30 cellular contexts compared by ENCODE assay signal in genomic region chr1:199307865-199308264, GRCh38.
"Had no signal": no experiment of that assay in that cellular context is flagged by ENCODE, and none has a peak within 500 bp of the region (broad histone marks: within the 10 kb centered on the region; RNA-seq: fewer than 3 reads in every experiment).

No MANE protein-coding gene starts in this region.

- H3K27ac ChIP-seq: brain microvascular endothelial cell, SJCRH30, SK-N-MC had no signal

- H3K4me3 Mint-ChIP-seq: activated B cell treated with CpG ODN at 0.5 μM for 24 hours; activated CD4-positive, alpha-beta T cell treated with anti-CD3 and anti-CD28 coated beads, Interleukin-2, amount 10 ng/mL, durations not matched to agents 24 days and 14 days; activated CD8-positive, alpha-beta T cell treated with anti-CD3 and anti-CD28 coated beads for 36 hours; activated naive CD4-positive, alpha-beta T cell treated with anti-CD3 and anti-CD28 coated beads for 36 hours had no signal

- H3K27me3 ChIP-seq: brain microvascular endothelial cell, SJCRH30 had no signal

- H3K27me3 Mint-ChIP-seq: activated B cell treated with CpG ODN at 0.5 μM for 24 hours had no signal

- H3K4me3 ChIP-seq: SJCRH30, SK-N-MC had no signal

- FAIRE-seq: colon, TTC549 had no signal

- H3K9me3 ChIP-seq: SJCRH30 had no signal

- H3K9me3 Mint-ChIP-seq: activated B cell treated with CpG ODN at 0.5 μM for 24 hours; activated CD8-positive, alpha-beta T cell treated with anti-CD3 and anti-CD28 coated beads for 36 hours; activated naive CD4-positive, alpha-beta T cell treated with anti-CD3 and anti-CD28 coated beads for 36 hours; activated T-helper 2 cell treated with anti-CD3 and anti-CD28 coated beads, Interferon-gamma antibody, Interleukin-2, Interleukin-4, amounts not matched to agents 10 μg/mL and 5 μg/mL and 100 μg/mL, durations not matched to agents 14 hours and 24 hours and 36 hours had no signal

- H3K36me3 ChIP-seq: brain microvascular endothelial cell, SJCRH30 had no signal

- H3K4me1 ChIP-seq: SJCRH30 had no signal

- DNase-seq: activated B cell treated with CpG ODN at 0.5 μM for 24 hours; activated CD4-positive, alpha-beta T cell treated with anti-CD3 and anti-CD28 coated beads, Interleukin-2, amount 10 ng/mL, durations not matched to agents 24 days and 14 days; activated CD4-positive, alpha-beta T cell treated with anti-CD3 and anti-CD28 coated beads, Interleukin-2, amount 50 U/mL, for 4 hours; activated CD4-positive, CD25-positive, alpha-beta regulatory T cell treated with anti-CD3 and anti-CD28 coated beads, Interleukin-2, amount 50 U/mL, for 72 hours; activated CD8-positive, alpha-beta T cell treated with anti-CD3 and anti-CD28 coated beads for 36 hours; activated gamma-delta T cell treated with Interleukin-2 at 50 U/mL for 16 hours; activated naive CD4-positive, alpha-beta T cell treated with anti-CD3 and anti-CD28 coated beads for 36 hours; activated T-cell treated with anti-CD3 and anti-CD28 coated beads, Interleukin-2, amount 50 U/mL, for 48 hours; amniotic stem cell; aorta; brain microvascular endothelial cell; central memory CD4-positive, alpha-beta T cell; Karpas-422; KBM-7; NCI-H1105; NCI-H1417 treated with DMSO at 0.1 percent for 48 hours; NCI-H187 treated with DMSO at 0.1 percent for 48 hours; NCI-H2081; NCI-H510A; NCI-H526; NCI-H748 treated with DMSO at 0.1 percent for 48 hours; NK-92 treated with Interleukin-12 subunit alpha and Interleukin-12 subunit beta, amount 100 ng/mL, for 24 hours; OCI-M1; SHP77; SJCRH30 had no signal

- H3K27ac Mint-ChIP-seq: activated B cell treated with CpG ODN at 0.5 μM for 24 hours; activated CD8-positive, alpha-beta T cell treated with anti-CD3 and anti-CD28 coated beads for 36 hours; activated T-helper 2 cell treated with anti-CD3 and anti-CD28 coated beads, Interferon-gamma antibody, Interleukin-2, Interleukin-4, amounts not matched to agents 10 μg/mL and 5 μg/mL and 100 μg/mL, durations not matched to agents 14 hours and 24 hours and 36 hours had no signal

- ATAC-seq: Panc1 had no signal
